In genomic region chr3:141308588-141309218, GRCh38 we compare ENCODE assay signal across 8 cellular contexts. TPM values are rescaled to one million over a fixed set of nuclear protein-coding genes. Genes with fewer than 3 reads are reported as not detected.
DNase-seq lines count a peak whose midpoint lies in the region; ATAC-seq and TF ChIP-seq lines count a peak whose summit lies in the region.

No MANE protein-coding gene starts in this region.

- H3K27ac ChIP-seq in esophagus squamous epithelium (no peak overlapping the region), osteoblast (ENCODE audit: low read depth, low read length) (no peak overlapping the region)

- no peak for DNase-seq in AG09309 (ENCODE audit: low read depth)
- DNase-seq in H4 (ENCODE audit: low spot score), result peak; percentile 80
- DNase-seq in OCI-M1 (lab: John Stamatoyannopoulos, UW), result peak; percentile 21
- no peak for DNase-seq in esophagus squamous epithelium (lab: John Stamatoyannopoulos, UW)
- peak; percentile 87 for DNase-seq in osteoblast (ENCODE audit: insufficient read length, low spot score, missing footprints)
- no peak for DNase-seq in mesenteric fat pad (ENCODE audit: low spot score)
- DNase-seq in CD14-positive monocyte (ENCODE audit: low spot score), result no peak

- no peak overlapping the region for H3K4me3 Mint-ChIP-seq in CD14-positive monocyte

- H2AFZ ChIP-seq in osteoblast (ENCODE audit: low read length), result no peak overlapping the region

- H3K4me3 ChIP-seq in AG09309 (ENCODE audit: control insufficient read depth, low read depth, low read length) (no peak overlapping the region), esophagus squamous epithelium (no peak overlapping the region), osteoblast (ENCODE audit: insufficient read depth, low read length) (no peak overlapping the region)

- H3K36me3 ChIP-seq in esophagus squamous epithelium (no peaks in the 10 kb centered on the region), osteoblast (ENCODE audit: insufficient read depth, low read length) (no peaks in the 10 kb centered on the region)

- no peaks in the 10 kb centered on the region for H3K27me3 ChIP-seq in esophagus squamous epithelium
- no peaks in the 10 kb centered on the region for H3K27me3 ChIP-seq in osteoblast (ENCODE audit: insufficient read depth, low read length)

- H3K36me3 Mint-ChIP-seq in CD14-positive monocyte, result no peaks in the 10 kb centered on the region

- H3K9me3 Mint-ChIP-seq in CD14-positive monocyte, result no peaks in the 10 kb centered on the region

- H3K4me1 Mint-ChIP-seq in CD14-positive monocyte, result peaks cover 19% of the 10 kb centered on the region

- H3K27ac Mint-ChIP-seq in CD14-positive monocyte, result no peak overlapping the region

- ATAC-seq in GM21737 (IDR thresholded peaks at IDR 0.05; ENCODE audit: unreplicated experiment), result no peak

- H3K4me2 ChIP-seq in osteoblast (ENCODE audit: insufficient read depth, low read length), result no peak overlapping the region

- peaks cover 0 to 26% (median 8%) of the 10 kb centered on the region in 3 donors for H3K4me1 ChIP-seq in esophagus squamous epithelium
- peaks cover 14% of the 10 kb centered on the region for H3K4me1 ChIP-seq in osteoblast (ENCODE audit: insufficient read depth, low read length)

- peaks cover 0 to 2% (median 2%) of the 10 kb centered on the region in 3 donors for H3K27me3 Mint-ChIP-seq in CD14-positive monocyte (ENCODE audit: low read depth in 3 of 3)

- peaks cover 5% of the 10 kb centered on the region for H3K79me2 ChIP-seq in osteoblast (ENCODE audit: insufficient read depth, low read length)

- H3K9me3 ChIP-seq in esophagus squamous epithelium, result no peaks in the 10 kb centered on the region
- H3K9me3 ChIP-seq in osteoblast (ENCODE audit: low read depth, low read length), result no peaks in the 10 kb centered on the region

- TF ChIP-seq CTCF in AG09309 (IDR thresholded peaks at IDR 0.05; ENCODE audit: control insufficient read depth, insufficient read depth, low read depth, low read length, missing control alignments), result peak; percentile 57
- peak in 5 of 6 experiments; percentile 23 to 65 (median 43) for TF ChIP-seq CTCF in esophagus squamous epithelium (IDR thresholded peaks at IDR 0.05)
- TF ChIP-seq CTCF in osteoblast (IDR thresholded peaks at IDR 0.05; ENCODE audit: extremely low read depth, low read depth, low read length), result peak; percentile 61
- TF ChIP-seq CTCF in CD14-positive monocyte (IDR thresholded peaks at IDR 0.05), result no peak

- H4K20me1 ChIP-seq in osteoblast (ENCODE audit: insufficient read depth, low read length), result no peaks in the 10 kb centered on the region

- TF ChIP-seq POLR2A in esophagus squamous epithelium (IDR thresholded peaks at IDR 0.05), result no peak

- WGBS in esophagus squamous epithelium, 2 donors, result 55 to 73% methylated on average over 11 to 13 of the region's 13 CpGs

- intact Hi-C loops in esophagus squamous epithelium (cut with DNase I), result loop anchor here (5.0 to 10.0 kb wide), 2 partner anchors 154 to 256 kb away; no protein-coding TSS in a partner anchor
- intact Hi-C loops in CD14-positive monocyte (cut with micrococcal nuclease), result loop anchor here in 1 of 2 donors (5.0 kb wide), 1 partner anchor 134 kb away; no protein-coding TSS in a partner anchor

RNA-seq across cellular contexts. Expression of gene ZBTB38, which starts 59.6 kb away (rescaled TPM):
- 33.3 and 49.0 TPM in 2 replicates for total RNA-seq in H4 (2014; rRNA removed; shearing (Covaris generic))
- 10 to 100 TPM; 15.6 to 54.4 (median 33.1) TPM for total RNA-seq in esophagus squamous epithelium
- 181 and 196 TPM in 2 replicates for total RNA-seq in osteoblast
- total RNA-seq in mesenteric fat pad, result 75.4 TPM
- polyA plus RNA-seq in CD14-positive monocyte, result 10 to 100 TPM; 19.0 to 28.5 TPM

Comparison
In these comparisons a context has a peak if more than half of its experiments do, and no peak if none do; other contexts are left out.
1. DNase-seq: peak in H4 (single experiment), OCI-M1 (single experiment) and osteoblast (single experiment); none in AG09309 (single experiment), esophagus squamous epithelium (single experiment), mesenteric fat pad (single experiment) and CD14-positive monocyte (single experiment).